Comparison of ENCODE assay signal across 15 cellular contexts in genomic region chr3:142886938-142887337, GRCh38. TPM values are rescaled to one million over a fixed set of nuclear protein-coding genes. Genes with fewer than 3 reads are reported as not detected.
A peak's percentile ranks its signal among the peaks of the same experiment; 100 is the strongest.
DNase-seq lines count a peak whose midpoint lies in the region; ATAC-seq and TF ChIP-seq lines count a peak whose summit lies in the region.
"Had no signal": no experiment of that assay in that cellular context is flagged by ENCODE, and none has a peak within 500 bp of the region (broad histone marks: within the 10 kb centered on the region; RNA-seq: fewer than 3 reads in every experiment).

No MANE protein-coding gene starts in this region.

- DNase-seq in ELR (ENCODE audit: low read depth): peak; percentile 89
- peak; percentile 55 for DNase-seq in NCI-H226
- peak; percentile 66 for DNase-seq in choroid plexus epithelial cell (ENCODE audit: low read depth)
- DNase-seq in osteocyte (ENCODE audit: extremely low spot score, unreplicated experiment): no peak
- DNase-seq in Karpas-422: no peak
- no peak for DNase-seq in activated naive CD4-positive, alpha-beta T cell treated with anti-CD3 and anti-CD28 coated beads, Interleukin-2, amount 50 U/mL, for 72 hours (ENCODE audit: low spot score in 2 of 2)
- DNase-seq: activated CD4-positive, alpha-beta T cell treated with anti-CD3 and anti-CD28 coated beads for 4 hours; DND-41; effector CD8-positive, alpha-beta T cell; natural killer cell; SHP77 treated with DMSO at 0.1 percent for 48 hours; stimulated activated CD4-positive, alpha-beta T cell treated with anti-CD3 and anti-CD28 coated beads, Interleukin-4, amount 100 ng/mL, for 24 hours had no signal

- no peaks in the 10 kb centered on the region for H3K27me3 ChIP-seq in Karpas-422 (ENCODE audit: low read length)

- no peaks in the 10 kb centered on the region for H4K20me1 ChIP-seq in Karpas-422 (ENCODE audit: insufficient read depth, low read depth, low read length)

- no peak overlapping the region for H3K4me2 ChIP-seq in Karpas-422 (ENCODE audit: low read depth, low read length, poor library complexity, severe bottlenecking)

- H3K79me2 ChIP-seq in Karpas-422 (ENCODE audit: low read length): no peaks in the 10 kb centered on the region

- H3K27ac Mint-ChIP-seq in osteocyte (ENCODE audit: unreplicated experiment): no peak overlapping the region
- H3K27ac Mint-ChIP-seq in activated naive CD4-positive, alpha-beta T cell treated with anti-CD3 and anti-CD28 coated beads, Interleukin-2, amount 50 U/mL, for 72 hours: no peak overlapping the region
- H3K27ac Mint-ChIP-seq: activated naive CD4-positive, alpha-beta T cell treated with anti-CD3 and anti-CD28 coated beads, Interleukin-2, amount 50 U/mL, for 24 hours; natural killer cell had no signal

- H3K4me3 Mint-ChIP-seq in osteocyte (ENCODE audit: unreplicated experiment): peak overlapping the region; percentile 10
- H3K4me3 Mint-ChIP-seq: activated naive CD4-positive, alpha-beta T cell treated with anti-CD3 and anti-CD28 coated beads, Interleukin-2, amount 50 U/mL, for 24 hours; natural killer cell had no signal

- no peak overlapping the region for H3K27ac ChIP-seq in Karpas-422 (ENCODE audit: low read length)
- H3K27ac ChIP-seq: KMS-11 had no signal

- no peaks in the 10 kb centered on the region for H3K9me2 ChIP-seq in Karpas-422 (replicated peaks; ENCODE audit: insufficient read depth, low read length)

- no peak overlapping the region for H3K9ac ChIP-seq in Karpas-422 (ENCODE audit: low read length)
- H3K9ac ChIP-seq: KMS-11 had no signal

- H3K9me3 Mint-ChIP-seq in osteocyte (ENCODE audit: unreplicated experiment): no peaks in the 10 kb centered on the region
- H3K9me3 Mint-ChIP-seq in activated naive CD4-positive, alpha-beta T cell treated with anti-CD3 and anti-CD28 coated beads, Interleukin-2, amount 50 U/mL, for 72 hours: no peaks in the 10 kb centered on the region
- H3K9me3 Mint-ChIP-seq: activated naive CD4-positive, alpha-beta T cell treated with anti-CD3 and anti-CD28 coated beads, Interleukin-2, amount 50 U/mL, for 24 hours; natural killer cell had no signal

- no peak for ATAC-seq in HG03565 (IDR thresholded peaks at IDR 0.05; ENCODE audit: unreplicated experiment)
- no peak for ATAC-seq in activated naive CD4-positive, alpha-beta T cell treated with anti-CD3 and anti-CD28 coated beads, Interleukin-2, amount 50 U/mL, for 72 hours
- ATAC-seq: natural killer cell had no signal

- H3K4me1 Mint-ChIP-seq in osteocyte (ENCODE audit: unreplicated experiment): peaks cover 10% of the 10 kb centered on the region

- H2AFZ ChIP-seq in Karpas-422 (ENCODE audit: low read length): no peak overlapping the region

- H3K36me3 ChIP-seq in Karpas-422 (ENCODE audit: insufficient read depth, low read length): no peaks in the 10 kb centered on the region

- H3K4me1 ChIP-seq in Karpas-422 (ENCODE audit: low read length): no peaks in the 10 kb centered on the region

- no peaks in the 10 kb centered on the region for H3K9me3 ChIP-seq in Karpas-422 (ENCODE audit: low read length)

- H3K4me3 ChIP-seq in choroid plexus epithelial cell (ENCODE audit: low read depth, low read length): no peak overlapping the region
- H3K4me3 ChIP-seq in Karpas-422 (ENCODE audit: low read length): no peak overlapping the region

- H3K27me3 Mint-ChIP-seq in osteocyte (ENCODE audit: unreplicated experiment): no peaks in the 10 kb centered on the region

- TF ChIP-seq CTCF in choroid plexus epithelial cell (conservative IDR thresholded peaks at IDR 0.05; ENCODE audit: low read depth, low read length): no peak
- TF ChIP-seq CTCF in osteocyte (IDR thresholded peaks at IDR 0.05): no peak

- H3K36me3 Mint-ChIP-seq in osteocyte (ENCODE audit: unreplicated experiment): no peaks in the 10 kb centered on the region
- H3K36me3 Mint-ChIP-seq in activated naive CD4-positive, alpha-beta T cell treated with anti-CD3 and anti-CD28 coated beads, Interleukin-2, amount 50 U/mL, for 72 hours: no peaks in the 10 kb centered on the region
- H3K36me3 Mint-ChIP-seq: activated naive CD4-positive, alpha-beta T cell treated with anti-CD3 and anti-CD28 coated beads, Interleukin-2, amount 50 U/mL, for 24 hours; natural killer cell had no signal

RNA-seq across cellular contexts. Expression of gene PCOLCE2, which starts 1.9 kb away (rescaled TPM):
- 3.8 and 4.0 TPM in 2 replicates for total RNA-seq in osteocyte
- not detected in 2 replicates for total RNA-seq in Karpas-422 (2014; rRNA removed; shearing (Covaris generic); ENCODE audit: low replicate concordance)
- total RNA-seq in activated naive CD4-positive, alpha-beta T cell treated with anti-CD3 and anti-CD28 coated beads, Interleukin-2, amount 50 U/mL, for 72 hours: not detected
- total RNA-seq: natural killer cell had no signal

Comparison
In these comparisons a context has a peak if more than half of its experiments do, and no peak if none do; other contexts are left out.
1. DNase-seq: peak in ELR (single experiment), NCI-H226 (single experiment) and choroid plexus epithelial cell (single experiment); none in osteocyte (single experiment), Karpas-422 (single experiment) and activated naive CD4-positive, alpha-beta T cell treated with anti-CD3 and anti-CD28 coated beads, Interleukin-2, amount 50 U/mL, for 72 hours (0 of 2).